Comparison of ENCODE assay signal across 8 cellular contexts in the genomic region with DNA sequence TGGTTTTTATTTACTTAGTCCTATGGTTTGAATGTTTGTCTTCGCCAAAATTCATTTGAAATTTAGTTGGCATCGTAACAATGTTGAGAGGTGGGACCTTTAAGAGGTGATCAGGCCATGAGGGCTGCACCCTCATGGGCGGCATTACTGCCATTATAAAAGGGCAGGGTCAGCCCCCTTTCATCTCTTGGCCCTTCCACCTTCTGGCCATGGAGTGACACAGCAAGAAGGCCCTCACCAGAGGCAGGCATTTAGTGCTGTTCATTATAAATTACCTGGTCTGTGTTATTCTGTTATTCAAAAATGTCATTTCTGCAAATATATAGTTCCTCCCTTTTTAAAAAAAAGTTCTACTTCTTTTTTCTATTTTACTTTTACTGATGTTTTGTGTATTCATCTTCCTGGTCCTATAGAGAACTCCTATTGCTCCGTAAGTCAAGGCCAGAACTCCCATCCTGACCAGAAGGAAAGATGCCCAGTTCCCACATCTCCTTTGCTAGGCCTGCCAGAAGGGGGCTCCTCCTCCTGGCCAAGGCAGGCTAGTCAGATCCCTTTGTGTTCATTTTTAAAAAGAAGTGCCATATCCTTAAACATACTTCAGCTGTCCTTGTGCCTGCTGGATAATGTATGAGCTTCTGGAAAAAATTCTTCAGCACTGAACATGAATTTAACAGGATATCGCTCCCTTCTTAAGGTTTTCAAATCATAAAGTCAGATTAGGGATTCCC. TPM values are rescaled to one million over a fixed set of nuclear protein-coding genes. Genes with fewer than 3 reads are reported as not detected.
DNase-seq lines count a peak whose midpoint lies in the region; ATAC-seq and TF ChIP-seq lines count a peak whose summit lies in the region.

No MANE protein-coding gene starts in this region.

- H3K4me2 ChIP-seq in osteoblast (ENCODE audit: insufficient read depth, low read length), result no peak overlapping the region

- H3K4me1 ChIP-seq in colonic mucosa, result peaks cover 5% of the 10 kb centered on the region
- H3K4me1 ChIP-seq in osteoblast (ENCODE audit: insufficient read depth, low read length), result no peaks in the 10 kb centered on the region

- TF ChIP-seq CTCF in GM12872 (IDR thresholded peaks at IDR 0.05; ENCODE audit: insufficient read depth, low read depth, low read length), result peak; percentile 37; the same call in 2 of the 3 replicates
- peak; percentile 20 for TF ChIP-seq CTCF in colonic mucosa (IDR thresholded peaks at IDR 0.05)
- peak; percentile 67 for TF ChIP-seq CTCF in osteoblast (IDR thresholded peaks at IDR 0.05; ENCODE audit: extremely low read depth, low read depth, low read length)

- H3K9me3 ChIP-seq in colonic mucosa (no peaks in the 10 kb centered on the region), osteoblast (ENCODE audit: low read depth, low read length) (no peaks in the 10 kb centered on the region)

- H3K27me3 ChIP-seq in colonic mucosa, result no peaks in the 10 kb centered on the region
- H3K27me3 ChIP-seq in osteoblast (ENCODE audit: insufficient read depth, low read length), result peaks cover 5% of the 10 kb centered on the region

- no peak overlapping the region for H3K9ac ChIP-seq in colonic mucosa (ENCODE audit: low read depth in 2 of 2, low read length in 2 of 2)

- no peak overlapping the region for H2AFZ ChIP-seq in osteoblast (ENCODE audit: low read length)

- H3K79me2 ChIP-seq in osteoblast (ENCODE audit: insufficient read depth, low read length), result no peaks in the 10 kb centered on the region

- H3K4me3 ChIP-seq in colonic mucosa (no peak overlapping the region), osteoblast (ENCODE audit: insufficient read depth, low read length) (no peak overlapping the region)

- ATAC-seq in HG03135 (IDR thresholded peaks at IDR 0.05; ENCODE audit: unreplicated experiment), result no peak

- intact Hi-C loops in colonic mucosa (cut with DNase I), result no loop called here

- no peaks in the 10 kb centered on the region for H4K20me1 ChIP-seq in osteoblast (ENCODE audit: insufficient read depth, low read length)

- H3K27ac ChIP-seq in colonic mucosa (no peak overlapping the region), osteoblast (ENCODE audit: low read depth, low read length) (no peak overlapping the region)

- DNase-seq in NCI-H460 (ENCODE audit: extremely low read depth, low read depth) (peak; percentile 39), colonic mucosa (peak; percentile 44), osteoblast (ENCODE audit: insufficient read length, low spot score, missing footprints) (peak; percentile 86), NCI-H446 treated with DMSO at 0.1 percent for 48 hours (lab: John Stamatoyannopoulos, UW) (no peak)
- no peak for DNase-seq in activated T-cell treated with anti-CD3 and anti-CD28 coated beads, Interleukin-2, amount 50 U/mL, for 1 hour
- no peak for DNase-seq in activated naive CD4-positive, alpha-beta T cell treated with anti-CD3 and anti-CD28 coated beads, Interleukin-2, amount 50 U/mL, for 16 hours

- H3K36me3 ChIP-seq in colonic mucosa (no peaks in the 10 kb centered on the region), osteoblast (ENCODE audit: insufficient read depth, low read length) (no peaks in the 10 kb centered on the region)

RNA-seq across cellular contexts. Expression of gene LBR, which starts 10.0 kb away (rescaled TPM):
- 82.5 and 87.0 TPM in 2 replicates for total RNA-seq in NCI-H460 (2014; rRNA removed; shearing (Covaris generic))
- 91.4 and 148 TPM in 2 replicates for polyA plus RNA-seq in NCI-H460 (2014; cell fraction: nucleus; rRNA removed)
- total RNA-seq in colonic mucosa, result 100 to 1,000 TPM; 111 to 147 TPM
- 25.3 and 30.4 TPM in 2 replicates for total RNA-seq in osteoblast

Comparison
In these comparisons a context has a peak if more than half of its experiments do, and no peak if none do; other contexts are left out.
1. DNase-seq: peak in NCI-H460 (single experiment), colonic mucosa (single experiment) and osteoblast (single experiment); none in NCI-H446 treated with DMSO at 0.1 percent for 48 hours (single experiment), activated T-cell treated with anti-CD3 and anti-CD28 coated beads, Interleukin-2, amount 50 U/mL, for 1 hour (single experiment) and activated naive CD4-positive, alpha-beta T cell treated with anti-CD3 and anti-CD28 coated beads, Interleukin-2, amount 50 U/mL, for 16 hours (single experiment).
2. Peak in every context shown above with its lines, with median percentiles within 50 percentile points of each other: CTCF ChIP-seq.